ENCODE assay signal across 22 cellular contexts in the genomic region with DNA sequence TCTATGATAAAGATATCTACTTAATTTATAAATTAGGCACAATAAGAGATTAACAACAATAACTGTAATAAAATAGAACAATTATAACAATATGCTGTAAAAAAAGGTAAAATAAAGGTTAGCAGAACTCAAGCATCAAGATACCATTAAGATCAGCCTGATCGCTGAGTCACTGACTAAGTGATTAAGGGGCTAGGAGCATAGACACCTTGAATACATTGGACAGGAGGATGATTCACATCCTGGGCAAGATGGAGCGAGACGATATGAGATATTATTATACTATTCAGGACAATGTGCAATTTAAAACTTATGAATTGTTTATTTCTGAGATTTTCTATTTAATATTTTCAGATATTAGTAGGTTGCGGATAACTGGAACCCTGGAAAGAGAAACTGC.
DNase-seq lines count a peak whose midpoint lies in the region; ATAC-seq, FAIRE-seq and TF ChIP-seq lines count a peak whose summit lies in the region.
"Had no signal": no experiment of that assay in that cellular context is flagged by ENCODE, and none has a peak within 500 bp of the region (broad histone marks: within the 10 kb centered on the region; RNA-seq: fewer than 3 reads in every experiment).

No MANE protein-coding gene starts in this region.

- no peak overlapping the region for H3K4me3 Mint-ChIP-seq in activated T-cell treated with anti-CD3 and anti-CD28 coated beads, Interleukin-2, amount 50 U/mL, for 72 hours
- H3K4me3 Mint-ChIP-seq: CD4-positive, alpha-beta T cell; HFFc6; IgD-negative memory B cell had no signal

- H3K27me3 ChIP-seq in bronchial epithelial cell (ENCODE audit: control insufficient read depth, insufficient read depth, low read length) = no peaks in the 10 kb centered on the region

- H3K4me1 Mint-ChIP-seq in activated T-cell treated with anti-CD3 and anti-CD28 coated beads, Interleukin-2, amount 50 U/mL, for 72 hours (ENCODE audit: low read depth) = no peaks in the 10 kb centered on the region
- H3K4me1 Mint-ChIP-seq: IgD-negative memory B cell had no signal

- DNase-seq in ELR (ENCODE audit: low read depth) = peak; percentile 67
- peak; percentile 43 for DNase-seq in RCC 7860 (ENCODE audit: low spot score)
- peak; percentile 93 for DNase-seq in bronchial epithelial cell (ENCODE audit: low read depth)
- peak; percentile 51 for DNase-seq in iris pigment epithelial cell (ENCODE audit: low read depth)
- DNase-seq in activated T-cell treated with anti-CD3 and anti-CD28 coated beads, Interleukin-2, amount 50 U/mL, for 72 hours = no peak
- no peak for DNase-seq in islet precursor cell
- DNase-seq: Caco-2; CD4-positive, alpha-beta T cell; GF-D8; HFFc6; Karpas-422; NCI-H1105; NCI-H1694; NCI-H510A; NCI-H748 treated with DMSO at 0.1 percent for 48 hours; NK-92 treated with Interleukin-12 subunit alpha and Interleukin-12 subunit beta, amount 100 ng/mL, for 24 hours; SHP77 treated with DMSO at 0.1 percent for 48 hours had no signal

- no peak overlapping the region for H3K27ac Mint-ChIP-seq in activated T-cell treated with anti-CD3 and anti-CD28 coated beads, Interleukin-2, amount 50 U/mL, for 72 hours
- H3K27ac Mint-ChIP-seq: CD4-positive, alpha-beta T cell; HFFc6; IgD-negative memory B cell had no signal

- ATAC-seq in GM21381 (IDR thresholded peaks at IDR 0.05; ENCODE audit: unreplicated experiment) = no peak
- no peak for ATAC-seq in activated T-cell treated with anti-CD3 and anti-CD28 coated beads, Interleukin-2, amount 50 U/mL, for 72 hours (replicated peaks in 1 of 2)
- no peak for ATAC-seq in HG02981 (IDR thresholded peaks at IDR 0.05; ENCODE audit: unreplicated experiment)
- ATAC-seq: A549 had no signal

- H3K36me3 Mint-ChIP-seq in activated T-cell treated with anti-CD3 and anti-CD28 coated beads, Interleukin-2, amount 50 U/mL, for 72 hours (ENCODE audit: insufficient read depth in 2 of 2) = no peaks in the 10 kb centered on the region
- H3K36me3 Mint-ChIP-seq: IgD-negative memory B cell had no signal

- no peak for TF ChIP-seq CTCF in bronchial epithelial cell (IDR thresholded peaks at IDR 0.05; ENCODE audit: insufficient read depth, low read length, severe bottlenecking)

- H3K9me3 Mint-ChIP-seq in activated T-cell treated with anti-CD3 and anti-CD28 coated beads, Interleukin-2, amount 50 U/mL, for 72 hours = peaks cover 0 to 2% of the 10 kb centered on the region in 2 donors
- H3K9me3 Mint-ChIP-seq: HFFc6, IgD-negative memory B cell had no signal

- no peak overlapping the region for H3K4me3 ChIP-seq in bronchial epithelial cell (ENCODE audit: low read depth, low read length)
- H3K4me3 ChIP-seq: A549 had no signal

- H3K36me3 ChIP-seq in bronchial epithelial cell (ENCODE audit: control insufficient read depth, insufficient read depth, low read length) = no peaks in the 10 kb centered on the region

- FAIRE-seq in RCC 7860 (lab: Jason Lieb, UNC) = peak; percentile 68
- no peak for FAIRE-seq in bronchial epithelial cell (lab: Jason Lieb, UNC)
- FAIRE-seq: A549, GM19239 had no signal

- no peaks in the 10 kb centered on the region for H3K27me3 Mint-ChIP-seq in activated T-cell treated with anti-CD3 and anti-CD28 coated beads, Interleukin-2, amount 50 U/mL, for 72 hours (ENCODE audit: low read depth)
- H3K27me3 Mint-ChIP-seq: CD4-positive, alpha-beta T cell; IgD-negative memory B cell had no signal

Comparison
In these comparisons a context has a peak if more than half of its experiments do, and no peak if none do; other contexts are left out.
1. DNase-seq: peak in ELR (single experiment), RCC 7860 (single experiment), bronchial epithelial cell (single experiment) and iris pigment epithelial cell (single experiment); none in activated T-cell treated with anti-CD3 and anti-CD28 coated beads, Interleukin-2, amount 50 U/mL, for 72 hours (0 of 2) and islet precursor cell (single experiment).